14 cellular contexts compared by ENCODE assay signal in genomic region chr7:151608031-151608551, GRCh38.
DNase-seq lines count a peak whose midpoint lies in the region; ATAC-seq, FAIRE-seq and TF ChIP-seq lines count a peak whose summit lies in the region.
"Had no signal": no experiment of that assay in that cellular context is flagged by ENCODE, and none has a peak within 500 bp of the region (broad histone marks: within the 10 kb centered on the region; RNA-seq: fewer than 3 reads in every experiment).

No MANE protein-coding gene starts in this region.

- H3K9me3 Mint-ChIP-seq in neural progenitor cell: peaks cover 2% of the 10 kb centered on the region

- TF ChIP-seq CTCF in PC-3 (conservative IDR thresholded peaks at IDR 0.05; ENCODE audit: low read depth, low read length) (peak; percentile 42; the same call in 1 of the 2 replicates), endothelial cell of umbilical vein (IDR thresholded peaks at IDR 0.05; ENCODE audit: extremely low read depth in 1 of 2, insufficient read depth in 1 of 2, low read depth in 1 of 2, low read length in 2 of 2) (no peak), neural progenitor cell (IDR thresholded peaks at IDR 0.05) (no peak), lower lobe of right lung (IDR thresholded peaks at IDR 0.05) (no peak)

- CTCF ChIA-PET in PC-3 (lab: Charles Lee) (no interaction called here), endothelial cell of umbilical vein (lab: Charles Lee) (no interaction called here)

- peak; percentile 63 for FAIRE-seq in endothelial cell of umbilical vein (lab: Jason Lieb, UNC)
- FAIRE-seq: GM12891 had no signal

- BruUV-seq in PC-3 (replicated peaks; lab: Mats Ljungman, UMichigan) (no TSS peak), endothelial cell of umbilical vein (replicated peaks; lab: Mats Ljungman, UMichigan) (no TSS peak)

- H4K20me1 ChIP-seq in PC-3 (ENCODE audit: low read length) (no peaks in the 10 kb centered on the region), endothelial cell of umbilical vein (replicated peaks; ENCODE audit: control insufficient read depth, extremely low read depth, insufficient read depth, low read length) (no peaks in the 10 kb centered on the region), neural progenitor cell (ENCODE audit: low read depth) (no peaks in the 10 kb centered on the region)

- H3K4me2 ChIP-seq in PC-3 (ENCODE audit: low read length) (peak overlapping the region; percentile 36), endothelial cell of umbilical vein (ENCODE audit: insufficient read depth, low read length) (no peak overlapping the region), neural progenitor cell (no peak overlapping the region)

- H3K9me2 ChIP-seq in PC-3 (replicated peaks; ENCODE audit: low read length): no peaks in the 10 kb centered on the region

- H3K27me3 Mint-ChIP-seq in neural progenitor cell (ENCODE audit: insufficient read depth, low read depth): peaks cover 6% of the 10 kb centered on the region

- H3K4me1 ChIP-seq in PC-3 (ENCODE audit: insufficient read depth, low read length) (peaks cover 18% of the 10 kb centered on the region), endothelial cell of umbilical vein (ENCODE audit: control insufficient read depth, extremely low read depth, insufficient read depth, low read length) (peaks cover 10% of the 10 kb centered on the region), neural progenitor cell (peaks cover 4% of the 10 kb centered on the region), lower lobe of right lung (no peaks in the 10 kb centered on the region)
- H3K4me1 ChIP-seq: thyroid gland had no signal

- H3K27ac Mint-ChIP-seq in neural progenitor cell: peak overlapping the region; percentile 57

- H3K27me3 ChIP-seq in PC-3 (ENCODE audit: low read length): no peaks in the 10 kb centered on the region
- H3K27me3 ChIP-seq in endothelial cell of umbilical vein (ENCODE audit: control insufficient read depth in 2 of 2, insufficient read depth in 2 of 2, low read length in 2 of 2): no peaks in the 10 kb centered on the region
- H3K27me3 ChIP-seq in neural progenitor cell: no peaks in the 10 kb centered on the region
- no peaks in the 10 kb centered on the region for H3K27me3 ChIP-seq in lower lobe of right lung (ENCODE audit: low read depth)
- H3K27me3 ChIP-seq: thyroid gland had no signal

- H3K27ac ChIP-seq in PC-3 (ENCODE audit: low read length): 0 out of 2 replicates have a peak overlapping the region, but pooled peaks have one; percentile 1
- no peak overlapping the region for H3K27ac ChIP-seq in endothelial cell of umbilical vein (ENCODE audit: insufficient read depth, low read depth, low read length)
- H3K27ac ChIP-seq in neural progenitor cell: no peak overlapping the region
- no peak overlapping the region for H3K27ac ChIP-seq in lower lobe of right lung
- H3K27ac ChIP-seq: skin epidermis, thyroid gland had no signal

- H3K9me3 ChIP-seq in PC-3 (ENCODE audit: low read length): no peaks in the 10 kb centered on the region
- no peaks in the 10 kb centered on the region for H3K9me3 ChIP-seq in endothelial cell of umbilical vein (replicated peaks; ENCODE audit: control insufficient read depth, insufficient read depth, low read length)
- no peaks in the 10 kb centered on the region for H3K9me3 ChIP-seq in neural progenitor cell (ENCODE audit: low read depth)
- no peaks in the 10 kb centered on the region for H3K9me3 ChIP-seq in lower lobe of right lung
- H3K9me3 ChIP-seq: thyroid gland had no signal

- no peak overlapping the region for H3K9ac ChIP-seq in PC-3 (ENCODE audit: low read length)
- no peak overlapping the region for H3K9ac ChIP-seq in endothelial cell of umbilical vein (replicated peaks; ENCODE audit: extremely low read depth, insufficient read depth, low read length)
- no peak overlapping the region for H3K9ac ChIP-seq in neural progenitor cell

- H2AFZ ChIP-seq in PC-3 (ENCODE audit: low read length) (no peak overlapping the region), endothelial cell of umbilical vein (ENCODE audit: low read depth, low read length) (no peak overlapping the region), neural progenitor cell (replicated peaks) (no peak overlapping the region)

- no peak overlapping the region for H3K4me3 ChIP-seq in PC-3 (ENCODE audit: low read length)
- H3K4me3 ChIP-seq in endothelial cell of umbilical vein (replicated peaks in 1 of 3; ENCODE audit: insufficient read depth in 1 of 3, low read depth in 1 of 3, low read length in 3 of 3): no peak overlapping the region
- H3K4me3 ChIP-seq in neural progenitor cell: no peak overlapping the region
- H3K4me3 ChIP-seq in lower lobe of right lung: no peak overlapping the region
- H3K4me3 ChIP-seq: skin epidermis, thyroid gland had no signal

- ATAC-seq in PC-3: peak; percentile 71
- no peak for ATAC-seq in lower lobe of right lung

- H3K4me3 Mint-ChIP-seq in neural progenitor cell: no peak overlapping the region

- dilution Hi-C loops in endothelial cell of umbilical vein (cut with MboI; ENCODE audit: extremely low pct_ligation_motif_present, low sequenced_read_pairs): no loop called here

- POLR2A ChIA-PET in PC-3 (lab: Charles Lee; ENCODE audit: unreplicated experiment) (no interaction called here), endothelial cell of umbilical vein (lab: Charles Lee) (no interaction called here)

- peaks cover 7% of the 10 kb centered on the region for H3K4me1 Mint-ChIP-seq in neural progenitor cell

- peaks cover 2% of the 10 kb centered on the region for H3K36me3 Mint-ChIP-seq in neural progenitor cell

- TF ChIP-seq POLR2A in endothelial cell of umbilical vein (IDR thresholded peaks at IDR 0.05; ENCODE audit: low read depth, low read length): no peak

- H3F3A ChIP-seq in PC-3 (ENCODE audit: low read length, unreplicated experiment): no peaks in the 10 kb centered on the region
- no peaks in the 10 kb centered on the region for H3F3A ChIP-seq in neural progenitor cell (ENCODE audit: low read depth)

- no peaks in the 10 kb centered on the region for H3K36me3 ChIP-seq in PC-3 (ENCODE audit: low read depth, low read length)
- peaks cover 0 to 4% of the 10 kb centered on the region in 2 experiments for H3K36me3 ChIP-seq in endothelial cell of umbilical vein (ENCODE audit: control insufficient read depth in 2 of 2, extremely low read depth in 1 of 2, insufficient read depth in 2 of 2, low read length in 2 of 2)
- H3K36me3 ChIP-seq in neural progenitor cell: no peaks in the 10 kb centered on the region
- H3K36me3 ChIP-seq in lower lobe of right lung: peaks cover 9% of the 10 kb centered on the region
- H3K36me3 ChIP-seq: thyroid gland had no signal

- intact Hi-C loops in PC-3 (cut with micrococcal nuclease) (no loop called here), endothelial cell of umbilical vein (cut with micrococcal nuclease) (no loop called here), lower lobe of right lung (cut with DNase I) (no loop called here)

- H3K79me2 ChIP-seq in PC-3 (ENCODE audit: low read length) (peaks cover 22% of the 10 kb centered on the region), endothelial cell of umbilical vein (ENCODE audit: control insufficient read depth, insufficient read depth, low read length) (peaks cover 52% of the 10 kb centered on the region), neural progenitor cell (ENCODE audit: low read depth) (no peaks in the 10 kb centered on the region)

- peak; percentile 12 to 19 for DNase-seq in NCI-H524 (lab: John Stamatoyannopoulos, UW)
- DNase-seq in NCI-H524 treated with DMSO at 0.1 percent for 48 hours (lab: John Stamatoyannopoulos, UW): no peak
- DNase-seq in PC-3: peak; percentile 27
- no peak for DNase-seq in endothelial cell of umbilical vein (ENCODE audit: low read depth, low spot score)
- DNase-seq in neural progenitor cell (ENCODE audit: low spot score): no peak
- no peak for DNase-seq in cerebellar cortex (ENCODE audit: low spot score)
- DNase-seq in lower lobe of right lung: no peak
- DNase-seq in activated CD4-positive, CD25-positive, alpha-beta regulatory T cell (lab: John Stamatoyannopoulos, UW): no peak
- DNase-seq: anterior cingulate cortex, DMS 273 treated with DMSO at 0.1 percent for 48 hours, RPMI8226, thyroid gland had no signal

- no peaks in the 10 kb centered on the region for H3K9me1 ChIP-seq in endothelial cell of umbilical vein (replicated peaks; ENCODE audit: control insufficient read depth, extremely low read depth, insufficient read depth, low read length)

TF ChIP-seq in endothelial cell of umbilical vein, 7 proteins besides CTCF, POLR2A, EP300 and RAD21:
- TF ChIP-seq JUN (IDR thresholded peaks at IDR 0.05; ENCODE audit: borderline replicate concordance, insufficient read depth, insufficient read length, low read depth) (no peak), POLR2AphosphoS5 (IDR thresholded peaks at IDR 0.05; ENCODE audit: insufficient read depth, low read depth, low read length) (no peak), FOS (IDR thresholded peaks at IDR 0.05; ENCODE audit: borderline replicate concordance, insufficient read depth, low read length) (no peak), MYC (IDR thresholded peaks at IDR 0.05; ENCODE audit: low read depth, low read length) (no peak), GATA2 (IDR thresholded peaks at IDR 0.05; ENCODE audit: insufficient read depth, insufficient read length, low read depth, low read length) (no peak), MAX (IDR thresholded peaks at IDR 0.05; ENCODE audit: insufficient read depth, insufficient read length) (no peak), EZH2 (IDR thresholded peaks at IDR 0.05; ENCODE audit: borderline replicate concordance, low read depth, low read length, severe bottlenecking) (no peak)
TF ChIP-seq in endothelial cell of umbilical vein: peak in this region for 0.

Comparison
In these comparisons a context has a peak if more than half of its experiments do, and no peak if none do; other contexts are left out.
1. DNase-seq: peak in NCI-H524 (2 of 2) and PC-3 (single experiment); none in NCI-H524 treated with DMSO at 0.1 percent for 48 hours (single experiment), endothelial cell of umbilical vein (single experiment), neural progenitor cell (single experiment), cerebellar cortex (single experiment), lower lobe of right lung (single experiment) and activated CD4-positive, CD25-positive, alpha-beta regulatory T cell (0 of 4).